In genomic region chr6:134722996-134723871, GRCh38 we compare ENCODE assay signal across 18 cellular contexts.
DNase-seq lines count a peak whose midpoint lies in the region; ATAC-seq and TF ChIP-seq lines count a peak whose summit lies in the region.
"Had no signal": no experiment of that assay in that cellular context is flagged by ENCODE, and none has a peak within 500 bp of the region (broad histone marks: within the 10 kb centered on the region; RNA-seq: fewer than 3 reads in every experiment).

No MANE protein-coding gene starts in this region.

- H3K9ac ChIP-seq in fibroblast of lung (ENCODE audit: insufficient read depth, low read length), result no peak overlapping the region
- H3K9ac ChIP-seq: BLaER1 treated with 17β-estradiol and CSF1 and Interleukin-3, amounts not matched to agents 10 nM and 100 nM had no signal

- DNase-seq in EL (peak; percentile 34), NCI-H2081 treated with DMSO at 0.1 percent for 48 hours (lab: John Stamatoyannopoulos, UW) (peak; percentile 38), fibroblast of lung (ENCODE audit: low read depth in 2 of 2) (peak in 1 of 2 donors; percentile 43), renal cortical epithelial cell (ENCODE audit: low read depth) (peak; percentile 67), natural killer cell (no peak), KBM-7 (no peak), Right ventricle myocardium inferior (ENCODE audit: missing footprints) (no peak)
- DNase-seq: aorta; dorsolateral prefrontal cortex; gastrocnemius medialis; NCI-H1930; NK-92 treated with Interleukin-12 subunit alpha and Interleukin-12 subunit beta, amount 100 ng/mL, for 24 hours; pancreas; SHP77 treated with DMSO at 0.1 percent for 48 hours had no signal

- no peak overlapping the region for H3K27ac ChIP-seq in fibroblast of lung (ENCODE audit: insufficient read depth, low read length)
- H3K27ac ChIP-seq: gastrocnemius medialis, pancreas, thoracic aorta had no signal

- H4K20me1 ChIP-seq in fibroblast of lung (ENCODE audit: control insufficient read depth, extremely low read depth, insufficient read depth, low read length), result no peaks in the 10 kb centered on the region
- H4K20me1 ChIP-seq: BLaER1 treated with 17β-estradiol and CSF1 and Interleukin-3, amounts not matched to agents 10 nM and 100 nM had no signal

- no peaks in the 10 kb centered on the region for H3K79me2 ChIP-seq in fibroblast of lung (ENCODE audit: control insufficient read depth, insufficient read depth, low read length)

- no peaks in the 10 kb centered on the region for H3K9me3 ChIP-seq in fibroblast of lung (ENCODE audit: control insufficient read depth, insufficient read depth, low read depth, low read length)
- H3K9me3 ChIP-seq: BLaER1 treated with 17β-estradiol and CSF1 and Interleukin-3, amounts not matched to agents 10 nM and 100 nM; gastrocnemius medialis; pancreas; thoracic aorta had no signal

- no peak overlapping the region for H2AFZ ChIP-seq in fibroblast of lung (ENCODE audit: low read length)

- H3K4me2 ChIP-seq in fibroblast of lung (ENCODE audit: extremely low read depth, insufficient read depth, low read length), result peak overlapping the region; percentile 59

- no peaks in the 10 kb centered on the region for H3K27me3 ChIP-seq in fibroblast of lung (ENCODE audit: control insufficient read depth, insufficient read depth, low read length)
- H3K27me3 ChIP-seq: BLaER1 treated with 17β-estradiol and CSF1 and Interleukin-3, amounts not matched to agents 10 nM and 100 nM; dorsolateral prefrontal cortex; gastrocnemius medialis; pancreas had no signal

- peaks cover 0 to 6% of the 10 kb centered on the region in 2 donors for H3K27me3 Mint-ChIP-seq in natural killer cell (ENCODE audit: low read depth in 2 of 2)

- no peaks in the 10 kb centered on the region for H3K9me3 Mint-ChIP-seq in natural killer cell
- H3K9me3 Mint-ChIP-seq: activated T-helper 17 cell treated with anti-CD3 and anti-CD28 coated beads, Interleukin-2, amount 50 U/mL, for 72 hours had no signal

- H3K4me1 Mint-ChIP-seq in natural killer cell, result no peaks in the 10 kb centered on the region
- H3K4me1 Mint-ChIP-seq: activated T-helper 17 cell treated with anti-CD3 and anti-CD28 coated beads, Interleukin-2, amount 50 U/mL, for 72 hours had no signal

- in situ Hi-C loops in KBM-7 (cut with MboI; ENCODE audit: low pct_unique_long_range_greater_than_20kb, low sequenced_read_pairs), result no loop called here

- no peak overlapping the region for H3K4me3 ChIP-seq in fibroblast of lung (replicated peaks in 1 of 4; ENCODE audit: control extremely low read depth in 1 of 4, insufficient read depth in 1 of 4, low read depth in 3 of 4, low read length in 4 of 4)
- H3K4me3 ChIP-seq: BLaER1 treated with 17β-estradiol and CSF1 and Interleukin-3, amounts not matched to agents 10 nM and 100 nM; gastrocnemius medialis; pancreas; thoracic aorta had no signal

- intact Hi-C loops in natural killer cell (cut with micrococcal nuclease) (no loop called here), Right ventricle myocardium inferior (cut with DNase I) (loop anchor here (5.0 kb wide), 2 partner anchors 206 to 546 kb away; no protein-coding TSS in a partner anchor)

- no peak overlapping the region for H3K4me3 Mint-ChIP-seq in natural killer cell
- H3K4me3 Mint-ChIP-seq: activated T-helper 17 cell treated with anti-CD3 and anti-CD28 coated beads, Interleukin-2, amount 50 U/mL, for 72 hours had no signal

- TF ChIP-seq CTCF in fibroblast of lung (conservative IDR thresholded peaks at IDR 0.05 in 1 of 2, IDR thresholded peaks at IDR 0.05 in 1 of 2; ENCODE audit: low read depth in 1 of 2, low read length in 2 of 2) (no peak), natural killer cell (IDR thresholded peaks at IDR 0.05) (no peak)

- ATAC-seq in GM21529 (IDR thresholded peaks at IDR 0.05; ENCODE audit: unreplicated experiment) (no peak), natural killer cell (no peak), Right ventricle myocardium inferior (no peak)
- ATAC-seq: activated T-helper 17 cell treated with anti-CD3 and anti-CD28 coated beads, Interleukin-2, amount 50 U/mL, for 72 hours; gastrocnemius medialis had no signal

- no peaks in the 10 kb centered on the region for H3K36me3 Mint-ChIP-seq in natural killer cell

- no peaks in the 10 kb centered on the region for H3K36me3 ChIP-seq in fibroblast of lung (ENCODE audit: control insufficient read depth, insufficient read depth, low read length)
- H3K36me3 ChIP-seq: BLaER1 treated with 17β-estradiol and CSF1 and Interleukin-3, amounts not matched to agents 10 nM and 100 nM; gastrocnemius medialis; pancreas; thoracic aorta had no signal

- H3K27ac Mint-ChIP-seq in natural killer cell, result no peak overlapping the region
- H3K27ac Mint-ChIP-seq: activated T-helper 17 cell treated with anti-CD3 and anti-CD28 coated beads, Interleukin-2, amount 50 U/mL, for 72 hours had no signal

- peaks cover 15% of the 10 kb centered on the region for H3K4me1 ChIP-seq in fibroblast of lung (ENCODE audit: control insufficient read depth, extremely low read depth, insufficient read depth, low read length)

Comparison
In these comparisons a context has a peak if more than half of its experiments do, and no peak if none do; other contexts are left out.
1. DNase-seq: peak in EL (single experiment), NCI-H2081 treated with DMSO at 0.1 percent for 48 hours (single experiment) and renal cortical epithelial cell (single experiment); none in natural killer cell (single experiment), KBM-7 (single experiment) and Right ventricle myocardium inferior (single experiment).